ENCODE assay signal across 18 cellular contexts in the genomic region with DNA sequence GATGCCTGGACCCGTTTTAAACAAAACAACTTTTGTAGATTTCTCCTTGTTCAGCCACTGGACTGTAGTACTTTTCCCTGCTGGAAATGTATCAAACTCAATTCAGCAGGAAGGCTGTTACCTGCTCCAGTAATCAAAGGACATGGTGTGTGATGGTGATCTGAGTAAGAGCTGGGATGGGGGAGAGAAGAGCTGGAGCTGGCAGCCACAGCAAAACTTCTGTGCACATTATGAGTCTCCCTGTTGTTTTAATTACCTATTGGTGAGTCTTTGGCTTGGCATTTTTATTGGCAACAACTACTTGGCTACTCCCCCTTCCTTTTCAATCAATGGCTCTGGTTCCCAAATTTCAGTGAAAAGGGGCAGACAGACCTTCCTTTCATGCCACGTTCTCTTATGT. TPM values are rescaled to one million over a fixed set of nuclear protein-coding genes. Genes with fewer than 3 reads are reported as not detected.
DNase-seq lines count a peak whose midpoint lies in the region; ATAC-seq and TF ChIP-seq lines count a peak whose summit lies in the region.
"Had no signal": no experiment of that assay in that cellular context is flagged by ENCODE, and none has a peak within 500 bp of the region (broad histone marks: within the 10 kb centered on the region; RNA-seq: fewer than 3 reads in every experiment).

No MANE protein-coding gene starts in this region.

- H3K36me3 Mint-ChIP-seq in activated naive CD4-positive, alpha-beta T cell treated with anti-CD3 and anti-CD28 coated beads, Interleukin-2, amount 50 U/mL, for 72 hours, result peaks cover 5 to 6% of the 10 kb centered on the region in 2 donors
- H3K36me3 Mint-ChIP-seq: activated naive CD8-positive, alpha-beta T cell had no signal

- H3K27ac Mint-ChIP-seq in activated naive CD4-positive, alpha-beta T cell treated with anti-CD3 and anti-CD28 coated beads, Interleukin-2, amount 50 U/mL, for 72 hours, result no peak overlapping the region
- H3K27ac Mint-ChIP-seq: activated naive CD8-positive, alpha-beta T cell; activated T-cell treated with anti-CD3 and anti-CD28 coated beads, Interleukin-2, amount 50 U/mL, for 24 hours had no signal

- H3K36me3 ChIP-seq in ACC112 (ENCODE audit: insufficient read depth, low read length), result peaks cover 24% of the 10 kb centered on the region
- H3K36me3 ChIP-seq in HCT116 (ENCODE audit: control insufficient read depth in 1 of 2, insufficient read depth in 2 of 2, low read length in 2 of 2), result no peaks in the 10 kb centered on the region
- H3K36me3 ChIP-seq in kidney epithelial cell (ENCODE audit: control insufficient read depth, insufficient read depth, low read length), result peaks cover 1% of the 10 kb centered on the region

- CTCF ChIA-PET in HCT116 (lab: Charles Lee), result no interaction called here

- no peaks in the 10 kb centered on the region for H3K9me3 Mint-ChIP-seq in activated naive CD4-positive, alpha-beta T cell treated with anti-CD3 and anti-CD28 coated beads, Interleukin-2, amount 50 U/mL, for 72 hours
- H3K9me3 Mint-ChIP-seq: activated T-cell treated with anti-CD3 and anti-CD28 coated beads, Interleukin-2, amount 50 U/mL, for 24 hours had no signal

- no peaks in the 10 kb centered on the region for H4K20me1 ChIP-seq in HCT116 (ENCODE audit: insufficient read depth)

- no peak overlapping the region for H3K9ac ChIP-seq in HCT116 (ENCODE audit: low read length)

- H3K27ac ChIP-seq in ACC112 (ENCODE audit: low read depth, low read length) (peak overlapping the region; percentile 95), HCT116 (ENCODE audit: low read depth, low read length) (no peak overlapping the region)

- intact Hi-C loops in HCT116 (cut with micrococcal nuclease), result no loop called here

- no peak for TF ChIP-seq CTCF in HCT116 (IDR thresholded peaks at IDR 0.05 in 2 of 3, conservative IDR thresholded peaks at IDR 0.05 in 1 of 3; ENCODE audit: borderline replicate concordance in 1 of 3, insufficient read depth in 1 of 3, low read depth in 2 of 3, low read length in 2 of 3)
- no peak for TF ChIP-seq CTCF in kidney epithelial cell (IDR thresholded peaks at IDR 0.05; ENCODE audit: insufficient read depth, low read length, poor library complexity, severe bottlenecking)

- no peak overlapping the region for H3K4me3 ChIP-seq in ACC112 (ENCODE audit: low read depth, low read length)
- no peak overlapping the region for H3K4me3 ChIP-seq in HCT116 (replicated peaks in 1 of 2; ENCODE audit: low read depth in 1 of 2, low read length in 2 of 2)
- H3K4me3 ChIP-seq in kidney epithelial cell (ENCODE audit: low read depth, low read length), result no peak overlapping the region

- H3K79me2 ChIP-seq in ACC112 (ENCODE audit: control insufficient read depth, insufficient read depth, low read length, unreplicated experiment) (peaks cover 77% of the 10 kb centered on the region), HCT116 (ENCODE audit: insufficient read depth, low read length) (no peaks in the 10 kb centered on the region)

- peaks cover 90% of the 10 kb centered on the region for H3K4me1 ChIP-seq in ACC112 (ENCODE audit: control insufficient read depth, insufficient read depth, low read length, unreplicated experiment)
- peaks cover 0 to 14% of the 10 kb centered on the region in 2 experiments; a peak in 1 of 4 replicates for H3K4me1 ChIP-seq in HCT116 (ENCODE audit: control insufficient read depth in 1 of 2, insufficient read depth in 2 of 2, low read length in 2 of 2)

- no peak overlapping the region for H2AFZ ChIP-seq in ACC112 (ENCODE audit: low read length, unreplicated experiment)
- H2AFZ ChIP-seq in HCT116 (ENCODE audit: low read depth, low read length, poor library complexity, severe bottlenecking), result no peak overlapping the region

- no TSS peak for BruUV-seq in HCT116 (replicated peaks; lab: Mats Ljungman, UMichigan)

- no peak for TF ChIP-seq RAD21 in HCT116 (IDR thresholded peaks at IDR 0.05; ENCODE audit: low read depth)

- no peak for ATAC-seq in HCT116
- no peak for ATAC-seq in GM21737 (IDR thresholded peaks at IDR 0.05; ENCODE audit: unreplicated experiment)
- ATAC-seq in GM19023 (IDR thresholded peaks at IDR 0.05; ENCODE audit: unreplicated experiment), result no peak
- no peak for ATAC-seq in activated naive CD4-positive, alpha-beta T cell treated with anti-CD3 and anti-CD28 coated beads, Interleukin-2, amount 50 U/mL, for 72 hours

- DNase-seq in HCT116 (ENCODE audit: low read depth, low spot score) (no peak), astrocyte of the hippocampus (ENCODE audit: low read depth, low spot score) (peak; percentile 52), kidney epithelial cell (ENCODE audit: low read depth) (peak; percentile 77), SHP77 treated with DMSO at 0.1 percent for 48 hours (lab: John Stamatoyannopoulos, UW) (no peak)
- DNase-seq in activated naive CD4-positive, alpha-beta T cell treated with anti-CD3 and anti-CD28 coated beads, Interleukin-2, amount 50 U/mL, for 72 hours (ENCODE audit: low spot score in 2 of 2), result no peak
- DNase-seq: activated CD4-positive, alpha-beta T cell treated with anti-CD3 and anti-CD28 coated beads, Interleukin-2, amount 50 U/mL, for 4 hours; activated T-cell treated with anti-CD3 and anti-CD28 coated beads, Interleukin-2, amount 50 U/mL, for 24 hours; COR-L47; hippocampal formation; KG1; left cardiac atrium; NCI-H1436; NCI-H2227 treated with DMSO at 0.1 percent for 48 hours; posterior cingulate gyrus had no signal

- no peak for TF ChIP-seq POLR2A in HCT116 (IDR thresholded peaks at IDR 0.05; ENCODE audit: borderline replicate concordance, extremely low read depth, insufficient read depth, insufficient read length)

- POLR2A ChIA-PET in HCT116 (lab: Charles Lee), result interaction anchor here (0.8 kb wide), 1 partner anchor 10 kb away, joined by 5 read pairs; a partner anchor contains a TSS

- RAD21 ChIA-PET in HCT116 (lab: Charles Lee; ENCODE audit: low non-redundant PET in 1 of 2, low total read pairs in 2 of 2, uncharacterized antibody in 2 of 2, unreplicated experiment in 2 of 2), result no interaction called here

- H3K9me2 ChIP-seq in HCT116 (ENCODE audit: insufficient read depth), result no peaks in the 10 kb centered on the region

- H3K9me3 ChIP-seq in HCT116 (ENCODE audit: control insufficient read depth in 1 of 2, insufficient read depth in 1 of 2, low read depth in 1 of 2, low read length in 2 of 2), result no peaks in the 10 kb centered on the region

- H3K27me3 ChIP-seq in ACC112 (ENCODE audit: insufficient read depth, low read length) (no peaks in the 10 kb centered on the region), HCT116 (ENCODE audit: insufficient read depth, low read length) (0 out of 2 replicates have a peak, but pooled peaks cover 14% of the 10 kb centered on the region), kidney epithelial cell (ENCODE audit: control insufficient read depth, insufficient read depth, low read length) (no peaks in the 10 kb centered on the region)

- H3K4me2 ChIP-seq in HCT116 (ENCODE audit: low read length), result no peak overlapping the region

TF ChIP-seq in HCT116, 20 proteins besides CTCF, POLR2A, EP300 and RAD21:
- TF ChIP-seq FOSL1 (IDR thresholded peaks at IDR 0.05; ENCODE audit: low read depth) (peak; percentile 32; the same call in 1 of the 2 replicates), JUND (IDR thresholded peaks at IDR 0.05) (no peak), ZFX (IDR thresholded peaks at IDR 0.05) (no peak)

RNA-seq across cellular contexts. Expression of a gene that starts 9.7 kb away (rescaled TPM):
- total RNA-seq in HCT116 (2021; ENCODE audit: unreplicated experiment), result 6.0 TPM
- polyA plus RNA-seq in HCT116 (2012), result 2.5 and 3.2 TPM in 2 replicates
- total RNA-seq in kidney epithelial cell, result 140 and 154 TPM in 2 replicates
- 10 to 100 TPM in 1 of 2 donors, 1 to 10 TPM in 1; 7.7 to 28.7 TPM for total RNA-seq in activated naive CD4-positive, alpha-beta T cell treated with anti-CD3 and anti-CD28 coated beads, Interleukin-2, amount 50 U/mL, for 72 hours

Comparison
In these comparisons a context has a peak if more than half of its experiments do, and no peak if none do; other contexts are left out.
1. DNase-seq: peak in astrocyte of the hippocampus (single experiment) and kidney epithelial cell (single experiment); none in HCT116 (single experiment), SHP77 treated with DMSO at 0.1 percent for 48 hours (single experiment) and activated naive CD4-positive, alpha-beta T cell treated with anti-CD3 and anti-CD28 coated beads, Interleukin-2, amount 50 U/mL, for 72 hours (0 of 2).